ENCODE assay signal across 9 cellular contexts in the genomic region with DNA sequence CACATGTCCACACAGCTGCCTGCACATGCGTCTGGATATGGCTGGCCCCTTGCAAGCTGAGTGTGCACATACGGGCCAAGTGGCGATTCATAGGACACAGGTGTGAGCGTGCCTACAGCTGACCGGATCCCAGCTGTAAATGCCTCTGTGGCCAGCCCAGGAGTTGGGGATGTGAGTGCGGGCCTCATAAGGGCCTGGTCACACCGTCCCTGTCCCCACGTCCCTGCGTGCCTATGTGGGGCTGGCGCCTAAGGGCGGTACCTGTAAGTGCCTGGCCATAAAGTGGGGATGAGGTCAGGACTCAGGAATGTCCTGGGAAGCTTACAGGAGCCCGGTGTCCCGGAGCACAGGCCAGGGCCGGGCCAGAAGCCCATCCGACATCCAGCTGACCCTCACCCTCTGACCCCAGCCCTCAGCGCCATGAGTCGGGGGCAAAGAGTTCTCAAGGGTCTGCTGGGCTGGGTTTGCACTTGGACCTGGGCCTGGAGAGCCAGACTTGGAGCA. TPM values are rescaled to one million over a fixed set of nuclear protein-coding genes. Genes with fewer than 3 reads are reported as not detected.
DNase-seq lines count a peak whose midpoint lies in the region; ATAC-seq, FAIRE-seq and TF ChIP-seq lines count a peak whose summit lies in the region.
"Had no signal": no experiment of that assay in that cellular context is flagged by ENCODE, and none has a peak within 500 bp of the region (broad histone marks: within the 10 kb centered on the region; RNA-seq: fewer than 3 reads in every experiment).

No MANE protein-coding gene starts in this region.

- DNase-seq in activated CD4-positive, alpha-beta T cell treated with anti-CD3 and anti-CD28 coated beads, Interleukin-2, amount 10 ng/mL, durations not matched to agents 7 days and 5 days, result no peak
- DNase-seq in activated CD4-positive, alpha-beta T cell treated with anti-CD3 and anti-CD28 coated beads, Interleukin-2, amount 50 U/mL, for 48 hours, result no peak
- DNase-seq in Panc1 (ENCODE audit: low read depth, low spot score) (no peak), glomerular visceral epithelial cell (ENCODE audit: extremely low spot score) (peak; percentile 45), small intestine (peak; percentile 81), aorta (no peak), substantia nigra (lab: John Stamatoyannopoulos, UW) (no peak), mucosa of gallbladder (ENCODE audit: low spot score) (no peak)

- no peak for TF ChIP-seq CTCF in Panc1 (IDR thresholded peaks at IDR 0.05)

- intact Hi-C loops in Panc1 (cut with micrococcal nuclease; ENCODE audit: unreplicated experiment) (no loop called here), aorta (cut with DNase I) (no loop called here)

- H3K4me1 Mint-ChIP-seq in activated CD4-positive, alpha-beta T cell treated with anti-CD3 and anti-CD28 coated beads, Interleukin-2, amount 10 ng/mL, durations not matched to agents 7 days and 5 days, result peaks cover 44% of the 10 kb centered on the region

- H3K27me3 Mint-ChIP-seq in activated CD4-positive, alpha-beta T cell treated with anti-CD3 and anti-CD28 coated beads, Interleukin-2, amount 10 ng/mL, durations not matched to agents 7 days and 5 days, result no peaks in the 10 kb centered on the region

- POLR2A ChIA-PET in activated CD4-positive, alpha-beta T cell treated with anti-CD3 and anti-CD28 coated beads, Interleukin-2, amount 10 ng/mL, durations not matched to agents 7 days and 5 days (lab: Charles Lee), result interaction anchor here (0.5 kb wide), 1 partner anchor 10 kb away, joined by 3 read pairs; no protein-coding TSS in a partner anchor
- POLR2A ChIA-PET in Panc1 (lab: Charles Lee), result interaction anchor here (0.6 kb wide), 1 partner anchor 11 kb away, joined by 5 read pairs; no protein-coding TSS in a partner anchor

- H3K27me3 ChIP-seq in Panc1 (ENCODE audit: control insufficient read depth, insufficient read depth, low read length) (no peaks in the 10 kb centered on the region), small intestine (ENCODE audit: control insufficient read depth in 2 of 2, insufficient read depth in 2 of 2, low read length in 2 of 2) (peaks cover 0 to 2% of the 10 kb centered on the region in 2 donors), aorta (ENCODE audit: control insufficient read depth in 1 of 2, insufficient read depth in 2 of 2, low read length in 1 of 2) (no peaks in the 10 kb centered on the region)

- peak overlapping the region; percentile 71 for H3K27ac Mint-ChIP-seq in activated CD4-positive, alpha-beta T cell treated with anti-CD3 and anti-CD28 coated beads, Interleukin-2, amount 10 ng/mL, durations not matched to agents 7 days and 5 days

- no peak for FAIRE-seq in small intestine (lab: Jason Lieb, UNC)

- no peaks in the 10 kb centered on the region for H3K9me3 Mint-ChIP-seq in activated CD4-positive, alpha-beta T cell treated with anti-CD3 and anti-CD28 coated beads, Interleukin-2, amount 10 ng/mL, durations not matched to agents 7 days and 5 days

- H3K36me3 Mint-ChIP-seq in activated CD4-positive, alpha-beta T cell treated with anti-CD3 and anti-CD28 coated beads, Interleukin-2, amount 10 ng/mL, durations not matched to agents 7 days and 5 days (ENCODE audit: low read depth), result peaks cover 31% of the 10 kb centered on the region

- H3K9me3 ChIP-seq in Panc1 (ENCODE audit: control insufficient read depth, insufficient read depth, low read depth, low read length) (no peaks in the 10 kb centered on the region), small intestine (ENCODE audit: control insufficient read depth, low read depth) (no peaks in the 10 kb centered on the region), aorta (ENCODE audit: control insufficient read depth, low read length) (no peaks in the 10 kb centered on the region)

- H3K4me1 ChIP-seq in Panc1 (ENCODE audit: control insufficient read depth, insufficient read depth, low read length), result peaks cover 17% of the 10 kb centered on the region
- no peaks in the 10 kb centered on the region for H3K4me1 ChIP-seq in small intestine (ENCODE audit: control insufficient read depth in 2 of 2, insufficient read depth in 1 of 2, low read depth in 1 of 2, low read length in 1 of 2)
- H3K4me1 ChIP-seq in aorta (ENCODE audit: control insufficient read depth in 1 of 2, insufficient read depth in 2 of 2, low read length in 2 of 2), result no peaks in the 10 kb centered on the region

- H3K4me3 ChIP-seq in Panc1 (ENCODE audit: low read depth in 2 of 2, low read length in 2 of 2) (peak overlapping the region in 1 of 2 experiments; percentile 59; a peak in 2 of 4 replicates), small intestine (ENCODE audit: low read depth in 1 of 2, low read length in 2 of 2) (no peak overlapping the region), aorta (ENCODE audit: low read length in 2 of 2) (no peak overlapping the region)

- in situ Hi-C loops in Panc1 (cut with HindIII; ENCODE audit: low pct_unique_long_range_greater_than_20kb, low sequenced_read_pairs), result no loop called here

- CTCF ChIA-PET in activated CD4-positive, alpha-beta T cell treated with anti-CD3 and anti-CD28 coated beads, Interleukin-2, amount 10 ng/mL, durations not matched to agents 7 days and 5 days (lab: Charles Lee), result interaction anchor here (0.6 to 4.7 kb wide), 17 partner anchors 9 to 208 kb away, joined by 3 to 72 read pairs (median 7); a partner anchor contains a TSS
- CTCF ChIA-PET in Panc1 (lab: Charles Lee), result no interaction called here

- H3K4me3 Mint-ChIP-seq in activated CD4-positive, alpha-beta T cell treated with anti-CD3 and anti-CD28 coated beads, Interleukin-2, amount 10 ng/mL, durations not matched to agents 7 days and 5 days, result peak overlapping the region; percentile 68

- BruUV-seq in Panc1 (replicated peaks; lab: Mats Ljungman, UMichigan), result no TSS peak

- H3K27ac ChIP-seq in Panc1 (ENCODE audit: low read length), result peak overlapping the region; percentile 66
- no peak overlapping the region for H3K27ac ChIP-seq in small intestine (ENCODE audit: low read depth in 1 of 2, low read length in 1 of 2)
- no peak overlapping the region for H3K27ac ChIP-seq in aorta (ENCODE audit: low read depth in 1 of 2, low read length in 2 of 2)
- no peak overlapping the region for H3K27ac ChIP-seq in substantia nigra (ENCODE audit: low read depth, low read length, poor library complexity, severe bottlenecking)
- H3K27ac ChIP-seq: VCaP had no signal

- WGBS in small intestine, 3 donors, result 21 to 51% (median 32%) methylated on average over 17 of the region's 17 CpGs
- WGBS in aorta, 2 donors, result 58 to 64% methylated on average over 14 to 17 of the region's 17 CpGs

- peak; percentile 55 for ATAC-seq in Panc1
- ATAC-seq in aorta (ENCODE audit: low FRiP score), result no peak

- no peaks in the 10 kb centered on the region; the same call in 1 of the 2 replicates for H3K36me3 ChIP-seq in Panc1 (ENCODE audit: control insufficient read depth, insufficient read depth, low read length)
- no peaks in the 10 kb centered on the region for H3K36me3 ChIP-seq in small intestine (ENCODE audit: control insufficient read depth in 2 of 2, insufficient read depth in 2 of 2, low read length in 2 of 2)
- no peaks in the 10 kb centered on the region for H3K36me3 ChIP-seq in aorta (ENCODE audit: control insufficient read depth in 1 of 2, insufficient read depth in 2 of 2, low read length in 1 of 2)

RNA-seq across cellular contexts. Expression of a gene that starts 1.3 kb away (rescaled TPM):
- total RNA-seq in activated CD4-positive, alpha-beta T cell treated with anti-CD3 and anti-CD28 coated beads, Interleukin-2, amount 10 ng/mL, durations not matched to agents 7 days and 5 days, result 100 to 1,000 TPM; 487 to 570 TPM
- total RNA-seq in Panc1 (2021; ENCODE audit: unreplicated experiment) (27.8 TPM), aorta (10 to 100 TPM; 15.3 to 38.6 TPM), mucosa of gallbladder (42.4 TPM)
- polyA plus RNA-seq in Panc1 (2012; ENCODE audit: insufficient read length), result 34.5 TPM
- polyA plus RNA-seq in small intestine (10 to 100 TPM; 34.3 to 81.1 (median 62.6) TPM), aorta (10 to 100 TPM in 1 of 2 donors, 1 to 10 TPM in 1; 7.4 to 21.8 TPM)

RNA-seq across cellular contexts. Expression of a gene that starts 25.8 kb away (rescaled TPM):
- 10 to 100 TPM; 75.9 to 87.5 TPM for total RNA-seq in activated CD4-positive, alpha-beta T cell treated with anti-CD3 and anti-CD28 coated beads, Interleukin-2, amount 10 ng/mL, durations not matched to agents 7 days and 5 days
- total RNA-seq in Panc1 (2021; ENCODE audit: unreplicated experiment) (47.5 TPM), aorta (10 to 100 TPM in 1 of 2 donors, 1 to 10 TPM in 1; 9.5 to 20.6 TPM), mucosa of gallbladder (49.0 TPM)
- 52.0 TPM for polyA plus RNA-seq in Panc1 (2012; ENCODE audit: insufficient read length)
- polyA plus RNA-seq in small intestine (10 to 100 TPM in 2 of 3 donors, 1 to 10 TPM in 1; 6.2 to 60.3 (median 34.2) TPM), aorta (1 to 10 TPM; 1.9 to 7.6 TPM)

RNA-seq across cellular contexts. Expression of a gene that starts 29.5 kb away (rescaled TPM):
- total RNA-seq in activated CD4-positive, alpha-beta T cell treated with anti-CD3 and anti-CD28 coated beads, Interleukin-2, amount 10 ng/mL, durations not matched to agents 7 days and 5 days, result 100 to 1,000 TPM; 120 to 133 TPM
- total RNA-seq in Panc1 (2021; ENCODE audit: unreplicated experiment) (279 TPM), aorta (10 to 100 TPM; 83.5 to 95.6 TPM), mucosa of gallbladder (137 TPM)
- polyA plus RNA-seq in Panc1 (2012; ENCODE audit: insufficient read length), result 538 TPM
- polyA plus RNA-seq in small intestine (100 to 1,000 TPM; 141 to 189 (median 143) TPM), aorta (100 to 1,000 TPM in 1 of 2 donors, 10 to 100 TPM in 1; 91.5 to 116 TPM)

RNA-seq across cellular contexts. Expression of a gene that starts 38.1 kb away (rescaled TPM):
- 100 to 1,000 TPM; 106 to 114 TPM for total RNA-seq in activated CD4-positive, alpha-beta T cell treated with anti-CD3 and anti-CD28 coated beads, Interleukin-2, amount 10 ng/mL, durations not matched to agents 7 days and 5 days
- total RNA-seq in Panc1 (2021; ENCODE audit: unreplicated experiment), result 577 TPM
- polyA plus RNA-seq in Panc1 (2012; ENCODE audit: insufficient read length), result 1,363 TPM
- 1,000 to 10,000 TPM in 2 of 3 donors, 100 to 1,000 TPM in 1; 335 to 1,298 (median 1,178) TPM for polyA plus RNA-seq in small intestine
- total RNA-seq in aorta, result 100 to 1,000 TPM; 165 to 236 TPM
- 100 to 1,000 TPM; 696 to 786 TPM for polyA plus RNA-seq in aorta
- total RNA-seq in mucosa of gallbladder, result 294 TPM

RNA-seq across cellular contexts. Expression of a gene that starts 39.2 kb away (rescaled TPM):
- total RNA-seq in activated CD4-positive, alpha-beta T cell treated with anti-CD3 and anti-CD28 coated beads, Interleukin-2, amount 10 ng/mL, durations not matched to agents 7 days and 5 days, result 100 to 1,000 TPM; 558 to 580 TPM
- total RNA-seq in Panc1 (2021; ENCODE audit: unreplicated experiment) (203 TPM), aorta (100 to 1,000 TPM; 142 to 185 TPM), mucosa of gallbladder (104 TPM)
- 201 TPM for polyA plus RNA-seq in Panc1 (2012; ENCODE audit: insufficient read length)
- polyA plus RNA-seq in small intestine (10 to 100 TPM; 14.5 to 34.4 (median 26.2) TPM), aorta (100 to 1,000 TPM in 1 of 2 donors, 10 to 100 TPM in 1; 53.2 to 141 TPM)

Comparison
In these comparisons a context has a peak if more than half of its experiments do, and no peak if none do; other contexts are left out.
1. DNase-seq: peak in glomerular visceral epithelial cell (single experiment) and small intestine (single experiment); none in activated CD4-positive, alpha-beta T cell treated with anti-CD3 and anti-CD28 coated beads, Interleukin-2, amount 10 ng/mL, durations not matched to agents 7 days and 5 days (single experiment), activated CD4-positive, alpha-beta T cell treated with anti-CD3 and anti-CD28 coated beads, Interleukin-2, amount 50 U/mL, for 48 hours (0 of 2), Panc1 (single experiment), aorta (0 of 2), substantia nigra (0 of 49) and mucosa of gallbladder (single experiment).
2. RNA of a gene that starts 1.3 kb away (total RNA-seq): 487 to 570 TPM in activated CD4-positive, alpha-beta T cell treated with anti-CD3 and anti-CD28 coated beads, Interleukin-2, amount 10 ng/mL, durations not matched to agents 7 days and 5 days; 42.4 TPM in mucosa of gallbladder (single experiment), 15.3 to 38.6 TPM in aorta and 27.8 TPM in Panc1 (single experiment); every median in the first group is over 10 times any median in the second.